8 cellular contexts compared by ENCODE assay signal in the genomic region with DNA sequence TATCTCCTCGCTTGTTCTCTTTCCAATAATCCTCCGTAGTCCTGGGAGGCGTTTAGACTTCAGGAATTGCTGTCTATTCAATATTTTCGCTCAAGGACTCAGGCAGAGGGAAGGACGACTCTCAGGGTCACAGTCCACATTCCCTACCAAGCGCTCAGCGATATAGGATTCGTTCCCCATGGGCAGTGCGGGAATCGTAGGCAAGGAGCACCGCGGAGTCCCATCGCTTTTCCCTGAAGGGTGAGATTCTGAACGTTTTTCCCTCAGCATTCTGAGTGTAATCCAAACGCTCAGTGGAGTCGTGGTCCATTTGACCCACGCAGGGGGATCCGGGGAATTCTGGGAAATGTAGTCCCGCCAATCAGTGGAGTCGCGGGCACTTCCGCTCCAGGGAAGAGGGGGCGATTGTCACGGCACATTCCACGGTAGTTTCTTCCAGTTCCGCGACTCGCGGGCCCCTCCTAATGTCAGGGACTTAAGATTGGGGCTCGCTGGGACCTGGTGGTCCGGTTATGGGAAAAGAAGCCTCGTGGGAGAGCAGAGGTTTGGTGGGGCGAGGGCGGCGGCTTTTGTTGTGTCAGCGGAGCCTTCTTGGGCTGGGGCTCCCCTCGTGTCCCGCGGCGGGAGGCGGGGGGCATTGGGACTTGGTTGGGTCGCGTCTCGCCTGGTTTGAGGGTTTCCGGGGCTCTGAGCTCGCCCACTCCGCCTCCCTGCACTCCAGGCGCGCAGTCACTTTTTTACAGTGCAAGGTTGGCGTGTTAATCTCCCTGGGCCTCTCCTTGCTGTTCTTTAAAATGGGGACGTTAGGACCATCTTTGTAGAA. TPM values are rescaled to one million over a fixed set of nuclear protein-coding genes. Genes with fewer than 3 reads are reported as not detected.
A peak's percentile ranks its signal among the peaks of the same experiment; 100 is the strongest.
DNase-seq lines count a peak whose midpoint lies in the region; ATAC-seq and TF ChIP-seq lines count a peak whose summit lies in the region.

A gene (plus strand): TSS at position 364 of the 823 bp plus-strand sequence. CDS start 3,079 bp downstream, outside the sequence.

- H3K27me3 Mint-ChIP-seq in CD4-positive, alpha-beta memory T cell: no peaks in the 10 kb centered on the region
- no peaks in the 10 kb centered on the region for H3K27me3 Mint-ChIP-seq in activated naive CD8-positive, alpha-beta T cell treated with anti-CD3 and anti-CD28 coated beads for 36 hours

- peaks cover 0 to 20% (median 4%) of the 10 kb centered on the region in 8 donors for H3K9me3 Mint-ChIP-seq in CD4-positive, alpha-beta memory T cell
- H3K9me3 Mint-ChIP-seq in activated naive CD8-positive, alpha-beta T cell treated with anti-CD3 and anti-CD28 coated beads for 36 hours: peaks cover 11% of the 10 kb centered on the region

- no peaks in the 10 kb centered on the region for H3K27me3 ChIP-seq in CD4-positive, alpha-beta memory T cell (ENCODE audit: insufficient read depth, low read length)
- no peaks in the 10 kb centered on the region for H3K27me3 ChIP-seq in osteoblast (ENCODE audit: insufficient read depth, low read length)

- intact Hi-C loops in CD4-positive, alpha-beta memory T cell (cut with micrococcal nuclease): loop anchor here (1.0 kb wide), 4 partner anchors 24 to 139 kb away; a partner anchor contains a TSS
- intact Hi-C loops in head of caudate nucleus (cut with DNase I): no loop called here

- CTCF ChIA-PET in CD4-positive, alpha-beta memory T cell (lab: Charles Lee; ENCODE audit: partially characterized antibody): no interaction called here

- peaks cover 7 to 32% (median 22%) of the 10 kb centered on the region in 4 donors for H3K4me1 Mint-ChIP-seq in CD4-positive, alpha-beta memory T cell
- peaks cover 13% of the 10 kb centered on the region for H3K4me1 Mint-ChIP-seq in activated naive CD8-positive, alpha-beta T cell treated with anti-CD3 and anti-CD28 coated beads for 36 hours

- H4K20me1 ChIP-seq in osteoblast (ENCODE audit: insufficient read depth, low read length): no peaks in the 10 kb centered on the region

- peak within 1 kb of the TSS; percentile 91 to 98 (median 95) for H3K4me3 Mint-ChIP-seq in CD4-positive, alpha-beta memory T cell
- H3K4me3 Mint-ChIP-seq in activated naive CD8-positive, alpha-beta T cell treated with anti-CD3 and anti-CD28 coated beads for 36 hours: peak within 1 kb of the TSS; percentile 95

- peak; percentile 53 for ATAC-seq in GM21367 (IDR thresholded peaks at IDR 0.05; ENCODE audit: unreplicated experiment)

- peaks cover 12% of the 10 kb centered on the region for H3K79me2 ChIP-seq in osteoblast (ENCODE audit: insufficient read depth, low read length)

- POLR2A ChIA-PET in CD4-positive, alpha-beta memory T cell (lab: Charles Lee; ENCODE audit: partially characterized antibody): interaction anchor here (1.4 to 3.3 kb wide), 2 partner anchors 24 to 163 kb away, joined by 4 to 20 read pairs; a partner anchor contains a TSS

- peak within 1 kb of the TSS; percentile 97 for H3K4me2 ChIP-seq in osteoblast (ENCODE audit: insufficient read depth, low read length)

- peak within 1 kb of the TSS; percentile 100 for H2AFZ ChIP-seq in osteoblast (ENCODE audit: low read length)

- H3K36me3 Mint-ChIP-seq in CD4-positive, alpha-beta memory T cell: peaks cover 32 to 39% of the 10 kb centered on the region in 2 donors
- peaks cover 38% of the 10 kb centered on the region for H3K36me3 Mint-ChIP-seq in activated naive CD8-positive, alpha-beta T cell treated with anti-CD3 and anti-CD28 coated beads for 36 hours

- peak within 1 kb of the TSS; percentile 35 to 90 (median 89) for H3K27ac Mint-ChIP-seq in CD4-positive, alpha-beta memory T cell
- H3K27ac Mint-ChIP-seq in activated naive CD8-positive, alpha-beta T cell treated with anti-CD3 and anti-CD28 coated beads for 36 hours: peak within 1 kb of the TSS; percentile 96

- TF ChIP-seq CTCF in osteoblast (IDR thresholded peaks at IDR 0.05; ENCODE audit: extremely low read depth, low read depth, low read length): no peak

- peak within 1 kb of the TSS; percentile 48 for H3K27ac ChIP-seq in CD4-positive, alpha-beta memory T cell (ENCODE audit: low read depth, low read length)
- H3K27ac ChIP-seq in osteoblast (ENCODE audit: low read depth, low read length) (peak within 1 kb of the TSS; percentile 73), temporal lobe (ENCODE audit: low read depth, low read length) (peak within 1 kb of the TSS; percentile 39)

- peaks cover 15% of the 10 kb centered on the region for H3K4me1 ChIP-seq in CD4-positive, alpha-beta memory T cell (ENCODE audit: insufficient read depth, low read length)
- H3K4me1 ChIP-seq in osteoblast (ENCODE audit: insufficient read depth, low read length): peaks cover 9% of the 10 kb centered on the region

- peak; percentile 58 to 65 (median 64) for DNase-seq in CD4-positive, alpha-beta memory T cell
- DNase-seq in Kasumi-1 (lab: John Stamatoyannopoulos, UW) (peak; percentile 71 to 79), SW 1271 (lab: John Stamatoyannopoulos, UW) (peak; percentile 34 to 56), head of caudate nucleus (peak; percentile 87 to 97 (median 92)), osteoblast (ENCODE audit: insufficient read length, low spot score, missing footprints) (peak; percentile 90)
- DNase-seq in activated naive CD8-positive, alpha-beta T cell treated with anti-CD3 and anti-CD28 coated beads for 36 hours: peak; percentile 58

- H3K36me3 ChIP-seq in CD4-positive, alpha-beta memory T cell (ENCODE audit: insufficient read depth, low read length): peaks cover 21% of the 10 kb centered on the region
- peaks cover 18% of the 10 kb centered on the region for H3K36me3 ChIP-seq in osteoblast (ENCODE audit: insufficient read depth, low read length)

- peak within 1 kb of the TSS; percentile 90 to 97 for H3K4me3 ChIP-seq in CD4-positive, alpha-beta memory T cell (ENCODE audit: low read length in 2 of 2)
- peak within 1 kb of the TSS; percentile 92 for H3K4me3 ChIP-seq in osteoblast (ENCODE audit: insufficient read depth, low read length)

- H3K9me3 ChIP-seq in CD4-positive, alpha-beta memory T cell (ENCODE audit: control insufficient read depth in 1 of 2, low read length in 2 of 2): no peaks in the 10 kb centered on the region
- no peaks in the 10 kb centered on the region for H3K9me3 ChIP-seq in osteoblast (ENCODE audit: low read depth, low read length)

RNA-seq across cellular contexts. Expression of the gene that starts here (rescaled TPM):
- 10 to 100 TPM; 23.9 to 28.9 TPM for total RNA-seq in CD4-positive, alpha-beta memory T cell
- 1 to 10 TPM; 2.2 to 7.5 TPM for polyA plus RNA-seq in CD4-positive, alpha-beta memory T cell
- 1 to 10 TPM; 6.9 to 7.0 TPM for total RNA-seq in activated naive CD8-positive, alpha-beta T cell treated with anti-CD3 and anti-CD28 coated beads for 36 hours
- total RNA-seq in osteoblast (14.8 and 15.9 TPM in 2 replicates), temporal lobe (20.2 TPM)

Comparison
In these comparisons a context has a peak if more than half of its experiments do, and no peak if none do; other contexts are left out.
1. Peak in every context shown above with its lines: DNase-seq, ATAC-seq, H3K4me3 ChIP-seq and H3K27ac ChIP-seq.